Comparison of ENCODE assay signal across 25 cellular contexts in genomic region chr15:25803036-25803435, GRCh38.
DNase-seq lines count a peak whose midpoint lies in the region; ATAC-seq, FAIRE-seq and TF ChIP-seq lines count a peak whose summit lies in the region.
"Had no signal": no experiment of that assay in that cellular context is flagged by ENCODE, and none has a peak within 500 bp of the region (broad histone marks: within the 10 kb centered on the region; RNA-seq: fewer than 3 reads in every experiment).

No MANE protein-coding gene starts in this region.

- peak; percentile 38 for DNase-seq in activated effector memory CD4-positive, alpha-beta T cell treated with anti-CD3 and anti-CD28 coated beads, Interleukin-2, amount 50 U/mL, for 16 hours
- DNase-seq in activated effector memory CD4-positive, alpha-beta T cell treated with Interleukin-2 at 50 U/mL for 16 hours: no peak
- DNase-seq in kidney (peak; percentile 15), glutamatergic neuron (no peak), activated T-cell treated with anti-CD3 and anti-CD28 coated beads for 4 hours (no peak)
- no peak for DNase-seq in stimulated activated naive B cell treated with anti-CD40 and anti-IgM and Interleukin-4, amounts not matched to agents 10 μg/mL and 1 μg/mL and 100 μg/mL, for 72 hours
- no peak for DNase-seq in activated CD8-positive, alpha-beta memory T cell treated with anti-CD3 and anti-CD28 coated beads for 24 hours
- DNase-seq: 8988T; CD4-positive, alpha-beta T cell; DMS53; EL; GM23248; Kasumi-1; MG63; NCI-H1092; NCI-H1436 treated with DMSO at 0.1 percent for 48 hours; NCI-H2029 treated with DMSO at 0.1 percent for 48 hours; NCI-H2171 treated with DMSO at 0.1 percent for 48 hours; NCI-H446 treated with DMSO at 0.1 percent for 48 hours; NCI-H69; NK-92 treated with Interleukin-12 subunit alpha and Interleukin-12 subunit beta, amount 100 ng/mL, for 24 hours; Right ventricle myocardium superior had no signal

- ATAC-seq in stimulated activated naive B cell treated with anti-CD40 and anti-IgM and Interleukin-4, amounts not matched to agents 10 μg/mL and 1 μg/mL and 100 μg/mL, for 72 hours (replicated peaks): peak; percentile 74 to 81
- ATAC-seq in GM21737 (IDR thresholded peaks at IDR 0.05; ENCODE audit: unreplicated experiment): no peak
- ATAC-seq: GM12878 had no signal

- H3K27ac Mint-ChIP-seq in stimulated activated naive B cell treated with anti-CD40 and anti-IgM and Interleukin-4, amounts not matched to agents 10 μg/mL and 1 μg/mL and 100 μg/mL, for 72 hours: no peak overlapping the region
- H3K27ac Mint-ChIP-seq in glutamatergic neuron (ENCODE audit: unreplicated experiment): no peak overlapping the region
- H3K27ac Mint-ChIP-seq: CD4-positive, alpha-beta T cell had no signal

- no peaks in the 10 kb centered on the region for H3K4me1 ChIP-seq in kidney (ENCODE audit: control insufficient read depth in 1 of 2, insufficient read depth in 1 of 2, low read depth in 1 of 2, low read length in 2 of 2)

- H3K9ac ChIP-seq in kidney (ENCODE audit: low read length in 2 of 2): no peak overlapping the region
- H3K9ac ChIP-seq: GM23248 had no signal

- TF ChIP-seq CTCF in kidney (IDR thresholded peaks at IDR 0.05; ENCODE audit: borderline replicate concordance, extremely low read depth, insufficient read depth) (no peak), glutamatergic neuron (IDR thresholded peaks at IDR 0.05; ENCODE audit: partially characterized antibody, unreplicated experiment) (no peak)

- H3K27me3 Mint-ChIP-seq in stimulated activated naive B cell treated with anti-CD40 and anti-IgM and Interleukin-4, amounts not matched to agents 10 μg/mL and 1 μg/mL and 100 μg/mL, for 72 hours: peaks cover 25 to 55% of the 10 kb centered on the region in 2 donors
- peaks cover 7% of the 10 kb centered on the region for H3K27me3 Mint-ChIP-seq in glutamatergic neuron (ENCODE audit: unreplicated experiment)
- H3K27me3 Mint-ChIP-seq: CD4-positive, alpha-beta T cell had no signal

- H3K4me3 Mint-ChIP-seq in stimulated activated naive B cell treated with anti-CD40 and anti-IgM and Interleukin-4, amounts not matched to agents 10 μg/mL and 1 μg/mL and 100 μg/mL, for 72 hours: no peak overlapping the region
- no peak overlapping the region for H3K4me3 Mint-ChIP-seq in glutamatergic neuron (ENCODE audit: unreplicated experiment)
- H3K4me3 Mint-ChIP-seq: CD4-positive, alpha-beta T cell had no signal

- no peaks in the 10 kb centered on the region for H3K36me3 ChIP-seq in kidney (ENCODE audit: control insufficient read depth in 1 of 2, insufficient read depth in 2 of 2, low read length in 2 of 2)
- H3K36me3 ChIP-seq: MG63 had no signal

- intact Hi-C loops in kidney (cut with DNase I): no loop called here

- no peak overlapping the region for H3K4me3 ChIP-seq in kidney (ENCODE audit: low read length in 2 of 2)
- H3K4me3 ChIP-seq: GM12878, GM23248, MG63 had no signal

- H3K4me1 Mint-ChIP-seq in stimulated activated naive B cell treated with anti-CD40 and anti-IgM and Interleukin-4, amounts not matched to agents 10 μg/mL and 1 μg/mL and 100 μg/mL, for 72 hours: peaks cover 21 to 36% of the 10 kb centered on the region in 2 donors
- peaks cover 6% of the 10 kb centered on the region for H3K4me1 Mint-ChIP-seq in glutamatergic neuron (ENCODE audit: low read depth, unreplicated experiment)

- no peaks in the 10 kb centered on the region for H3K9me3 Mint-ChIP-seq in stimulated activated naive B cell treated with anti-CD40 and anti-IgM and Interleukin-4, amounts not matched to agents 10 μg/mL and 1 μg/mL and 100 μg/mL, for 72 hours
- no peaks in the 10 kb centered on the region for H3K9me3 Mint-ChIP-seq in glutamatergic neuron (ENCODE audit: unreplicated experiment)
- H3K9me3 Mint-ChIP-seq: CD4-positive, alpha-beta T cell had no signal

- H3K36me3 Mint-ChIP-seq in stimulated activated naive B cell treated with anti-CD40 and anti-IgM and Interleukin-4, amounts not matched to agents 10 μg/mL and 1 μg/mL and 100 μg/mL, for 72 hours: no peaks in the 10 kb centered on the region
- no peaks in the 10 kb centered on the region for H3K36me3 Mint-ChIP-seq in glutamatergic neuron (ENCODE audit: unreplicated experiment)

- no peak overlapping the region for H3K27ac ChIP-seq in kidney (ENCODE audit: low read depth in 2 of 2, low read length in 2 of 2)
- H3K27ac ChIP-seq: GM23248 had no signal

- FAIRE-seq in kidney (lab: Jason Lieb, UNC): no peak
- FAIRE-seq: GM12878, GM19239 had no signal

- H3K9me3 ChIP-seq in kidney (ENCODE audit: control insufficient read depth in 1 of 2, low read length in 2 of 2): no peaks in the 10 kb centered on the region
- H3K9me3 ChIP-seq: MG63 had no signal

Comparison
In these comparisons a context has a peak if more than half of its experiments do, and no peak if none do; other contexts are left out.
1. DNase-seq: peak in activated effector memory CD4-positive, alpha-beta T cell treated with anti-CD3 and anti-CD28 coated beads, Interleukin-2, amount 50 U/mL, for 16 hours (single experiment) and kidney (single experiment); none in activated effector memory CD4-positive, alpha-beta T cell treated with Interleukin-2 at 50 U/mL for 16 hours (single experiment), stimulated activated naive B cell treated with anti-CD40 and anti-IgM and Interleukin-4, amounts not matched to agents 10 μg/mL and 1 μg/mL and 100 μg/mL, for 72 hours (single experiment), activated CD8-positive, alpha-beta memory T cell treated with anti-CD3 and anti-CD28 coated beads for 24 hours (single experiment), glutamatergic neuron (single experiment) and activated T-cell treated with anti-CD3 and anti-CD28 coated beads for 4 hours (single experiment).